Comparison of ENCODE assay signal across 27 cellular contexts in the genomic region with DNA sequence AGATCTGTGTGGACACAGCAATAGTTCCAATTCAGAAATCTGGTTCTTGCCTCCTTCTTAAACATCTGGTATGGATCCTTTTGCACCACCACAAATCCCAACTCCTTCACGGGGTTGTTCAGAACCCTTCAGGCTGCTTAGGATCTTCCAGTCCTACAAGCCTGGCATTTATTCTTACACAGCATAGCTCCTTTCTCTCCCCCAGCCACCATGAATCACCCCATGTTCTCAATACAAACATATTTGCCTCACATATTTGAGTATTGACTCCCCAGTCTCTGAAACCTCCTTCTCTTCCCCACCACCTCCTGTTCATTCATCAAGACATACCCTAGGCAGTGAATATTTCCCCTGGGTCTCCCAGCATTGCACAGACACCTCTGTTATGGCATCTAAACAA.
A peak's percentile ranks its signal among the peaks of the same experiment; 100 is the strongest.
DNase-seq lines count a peak whose midpoint lies in the region; ATAC-seq, FAIRE-seq and TF ChIP-seq lines count a peak whose summit lies in the region.
"Had no signal": no experiment of that assay in that cellular context is flagged by ENCODE, and none has a peak within 500 bp of the region (broad histone marks: within the 10 kb centered on the region; RNA-seq: fewer than 3 reads in every experiment).

No MANE protein-coding gene starts in this region.

- TF ChIP-seq CTCF in HFFc6 (IDR thresholded peaks at IDR 0.05) (no peak), foreskin keratinocyte (conservative IDR thresholded peaks at IDR 0.05) (no peak), Peyer's patch (IDR thresholded peaks at IDR 0.05) (no peak), esophagus muscularis mucosa (IDR thresholded peaks at IDR 0.05) (no peak)

- ATAC-seq in foreskin keratinocyte = peak; percentile 87
- no peak for ATAC-seq in GM21529 (IDR thresholded peaks at IDR 0.05; ENCODE audit: unreplicated experiment)
- ATAC-seq: K562, WTC11 had no signal

- no peak overlapping the region for H3K4me3 Mint-ChIP-seq in HFFc6
- H3K4me3 Mint-ChIP-seq: CD14-positive monocyte, endodermal cell, immature natural killer cell, neural crest cell, WTC11 had no signal

- WGBS in esophagus muscularis mucosa = 63% methylated on average over 1 of the region's 1 CpG

- H3K4me1 ChIP-seq in foreskin keratinocyte (peaks cover 8% of the 10 kb centered on the region), Peyer's patch (no peaks in the 10 kb centered on the region), esophagus muscularis mucosa (no peaks in the 10 kb centered on the region)
- H3K4me1 ChIP-seq: breast epithelium had no signal

- intact Hi-C loops in esophagus muscularis mucosa (cut with DNase I) = no loop called here

- DNase-seq in AG08395 (ENCODE audit: low spot score) (peak; percentile 72), HFFc6 (peak; percentile 7), amniotic epithelial cell (ENCODE audit: low read depth) (peak; percentile 2), foreskin keratinocyte (peak; percentile 39 to 84), Peyer's patch (no peak), GM12891 (ENCODE audit: insufficient read length, low spot score) (no peak), esophagus muscularis mucosa (ENCODE audit: extremely low spot score) (no peak)
- DNase-seq: activated CD4-positive, alpha-beta T cell treated with anti-CD3 and anti-CD28 coated beads, Interleukin-2, amount 50 U/mL, for 4 hours; activated CD8-positive, alpha-beta memory T cell treated with anti-CD3 and anti-CD28 coated beads, Interleukin-2, amount 50 U/mL, for 48 hours; endodermal cell; immature natural killer cell; MV-4-11; NCI-H1694 treated with DMSO at 0.1 percent for 48 hours; NCI-H69; RPMI8226 had no signal

- no peak for FAIRE-seq in GM12891 (lab: Jason Lieb, UNC)
- FAIRE-seq: A204.1, G401.6, K562 had no signal

- no peaks in the 10 kb centered on the region for H3K9me3 ChIP-seq in Peyer's patch
- no peaks in the 10 kb centered on the region for H3K9me3 ChIP-seq in esophagus muscularis mucosa
- H3K9me3 ChIP-seq: breast epithelium had no signal

- H3K4me3 ChIP-seq in Peyer's patch (no peak overlapping the region), esophagus muscularis mucosa (no peak overlapping the region)
- H3K4me3 ChIP-seq: breast epithelium, coronary artery, hepatocyte, K562 had no signal

- 0 out of 2 replicates have a peak, but pooled peaks cover 1% of the 10 kb centered on the region for H3K27me3 Mint-ChIP-seq in HFFc6 (ENCODE audit: insufficient read depth)

- H3K27me3 ChIP-seq in foreskin keratinocyte (peaks cover 3% of the 10 kb centered on the region), Peyer's patch (no peaks in the 10 kb centered on the region), esophagus muscularis mucosa (no peaks in the 10 kb centered on the region)
- H3K27me3 ChIP-seq: breast epithelium, hepatocyte had no signal

- H3K36me3 ChIP-seq in Peyer's patch = no peaks in the 10 kb centered on the region
- H3K36me3 ChIP-seq in esophagus muscularis mucosa = no peaks in the 10 kb centered on the region
- H3K36me3 ChIP-seq: breast epithelium had no signal

- H3K27ac ChIP-seq in foreskin keratinocyte = no peak overlapping the region
- H3K27ac ChIP-seq in Peyer's patch = no peak overlapping the region
- H3K27ac ChIP-seq in esophagus muscularis mucosa (replicated peaks in 1 of 4) = no peak overlapping the region
- H3K27ac ChIP-seq: breast epithelium, coronary artery, hepatocyte had no signal

- H3K27ac Mint-ChIP-seq in HFFc6 = no peak overlapping the region
- H3K27ac Mint-ChIP-seq: activated T-helper 2 cell treated with anti-CD3 and anti-CD28 coated beads, Interferon-gamma antibody, Interleukin-2, Interleukin-4, amounts not matched to agents 10 μg/mL and 5 μg/mL and 100 μg/mL, durations not matched to agents 14 hours and 24 hours and 36 hours; CD14-positive monocyte; endodermal cell; immature natural killer cell; progenitor cell of endocrine pancreas; WTC11 had no signal

- H3K4me1 Mint-ChIP-seq in HFFc6 (ENCODE audit: low read depth) = peaks cover 8% of the 10 kb centered on the region; the same call in 1 of the 2 replicates
- H3K4me1 Mint-ChIP-seq: CD14-positive monocyte, immature natural killer cell, WTC11 had no signal

- H3K36me3 Mint-ChIP-seq in HFFc6 (ENCODE audit: low read depth) = no peaks in the 10 kb centered on the region
- H3K36me3 Mint-ChIP-seq: CD14-positive monocyte, immature natural killer cell, WTC11 had no signal

- no peaks in the 10 kb centered on the region for H3K9me3 Mint-ChIP-seq in HFFc6
- H3K9me3 Mint-ChIP-seq: activated T-helper 2 cell treated with anti-CD3 and anti-CD28 coated beads, Interferon-gamma antibody, Interleukin-2, Interleukin-4, amounts not matched to agents 10 μg/mL and 5 μg/mL and 100 μg/mL, durations not matched to agents 14 hours and 24 hours and 36 hours; endodermal cell; immature natural killer cell; neural crest cell; WTC11 had no signal

- TF ChIP-seq POLR2A in Peyer's patch (IDR thresholded peaks at IDR 0.05) (no peak), GM12891 (IDR thresholded peaks at IDR 0.05; ENCODE audit: low read depth, low read length) (no peak), esophagus muscularis mucosa (IDR thresholded peaks at IDR 0.05; ENCODE audit: low read depth) (no peak)

- TF ChIP-seq EP300 in esophagus muscularis mucosa (IDR thresholded peaks at IDR 0.05) = no peak

TF ChIP-seq in GM12891, 5 proteins besides CTCF, POLR2A, EP300 and RAD21:
- TF ChIP-seq SPI1 (IDR thresholded peaks at IDR 0.05; ENCODE audit: low read depth, low read length) = no peak
- TF ChIP-seq TAF1 (IDR thresholded peaks at IDR 0.05; ENCODE audit: low read depth, low read length) = no peak
- TF ChIP-seq PAX5 (IDR thresholded peaks at IDR 0.05; ENCODE audit: insufficient read depth, low read length, severe bottlenecking) = no peak
- TF ChIP-seq POLR2AphosphoS5 (IDR thresholded peaks at IDR 0.05; ENCODE audit: low read depth, low read length) = no peak
- no peak for TF ChIP-seq POU2F2 (IDR thresholded peaks at IDR 0.05; ENCODE audit: low read depth, low read length)

Comparison
In these comparisons a context has a peak if more than half of its experiments do, and no peak if none do; other contexts are left out.
1. DNase-seq: peak in AG08395 (single experiment), HFFc6 (single experiment), amniotic epithelial cell (single experiment) and foreskin keratinocyte (2 of 2); none in Peyer's patch (0 of 3), GM12891 (single experiment) and esophagus muscularis mucosa (single experiment).